ENCODE assay signal across 23 cellular contexts in the genomic region with DNA sequence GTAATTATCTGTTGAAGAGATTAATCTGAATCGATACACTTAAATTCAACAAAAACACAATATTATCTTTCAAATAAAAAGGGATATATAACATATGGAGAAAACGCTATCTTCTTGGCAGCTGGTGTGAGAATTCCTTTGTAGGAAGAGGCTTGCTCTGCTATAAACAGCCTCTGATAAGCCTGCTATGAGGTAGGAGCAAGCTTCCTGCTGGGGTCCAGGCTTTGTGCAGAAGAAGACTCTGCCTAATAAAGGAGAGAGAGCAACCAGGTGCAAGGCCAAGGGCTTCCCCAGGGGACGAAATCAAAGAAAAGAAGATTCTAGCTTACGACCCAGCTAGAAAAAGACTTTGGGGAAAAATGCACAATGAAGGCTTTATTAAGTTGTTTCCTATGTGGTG.
"Had no signal": no experiment of that assay in that cellular context is flagged by ENCODE, and none has a peak within 500 bp of the region (broad histone marks: within the 10 kb centered on the region; RNA-seq: fewer than 3 reads in every experiment).

No MANE protein-coding gene starts in this region.

- H3K27ac ChIP-seq: breast epithelium, colonic mucosa, left ventricle myocardium inferior, right atrium auricular region, thoracic aorta, upper lobe of left lung, vagina had no signal

- H3K4me1 ChIP-seq: breast epithelium, colonic mucosa, upper lobe of left lung had no signal

- H3K27me3 ChIP-seq: breast epithelium, colonic mucosa, heart right ventricle, right atrium auricular region, upper lobe of left lung, vagina had no signal

- H3K36me3 ChIP-seq: breast epithelium, colonic mucosa, heart right ventricle, left ventricle myocardium inferior, right atrium auricular region, thoracic aorta, upper lobe of left lung, vagina had no signal

- DNase-seq: activated CD4-positive, alpha-beta T cell treated with anti-CD3 and anti-CD28 coated beads for 1 hour; activated CD8-positive, alpha-beta memory T cell treated with anti-CD3 and anti-CD28 coated beads, Interleukin-2, amount 10 ng/mL, durations not matched to agents 7 days and 5 days; activated CD8-positive, alpha-beta T cell treated with anti-CD3 and anti-CD28 coated beads, Interleukin-2, amount 10 ng/mL, durations not matched to agents 7 days and 5 days; activated naive CD8-positive, alpha-beta T cell treated with anti-CD3 and anti-CD28 coated beads, Interleukin-2, amount 50 U/mL, for 24 hours; activated T-cell treated with anti-CD3 and anti-CD28 coated beads, Interleukin-2, amount 50 U/mL, for 48 hours; amygdala; central memory CD4-positive, alpha-beta T cell; colonic mucosa; effector memory CD4-positive, alpha-beta T cell; heart right ventricle; kidney glomerular epithelial cell; left ventricle myocardium inferior; midbrain; naive thymus-derived CD4-positive, alpha-beta T cell; occipital lobe; stimulated activated CD4-positive, alpha-beta T cell treated with anti-CD3 and anti-CD28 coated beads, Interleukin-4, amount 100 ng/mL, for 1 hour; T-helper 2 cell had no signal

- ATAC-seq: activated CD8-positive, alpha-beta memory T cell treated with anti-CD3 and anti-CD28 coated beads, Interleukin-2, amount 10 ng/mL, durations not matched to agents 7 days and 5 days; activated CD8-positive, alpha-beta T cell treated with anti-CD3 and anti-CD28 coated beads, Interleukin-2, amount 10 ng/mL, durations not matched to agents 7 days and 5 days; activated naive CD8-positive, alpha-beta T cell treated with anti-CD3 and anti-CD28 coated beads, Interleukin-2, amount 50 U/mL, for 24 hours; naive thymus-derived CD4-positive, alpha-beta T cell; stimulated activated effector memory CD8-positive, alpha-beta T cell treated with anti-CD3 and anti-CD28 coated beads, Interleukin-12 subunit alpha, Interleukin-12 subunit beta, amount 100 ng/mL, for 72 hours had no signal

- H3K4me3 ChIP-seq: breast epithelium, colonic mucosa, heart right ventricle, left ventricle myocardium inferior, right atrium auricular region, thoracic aorta, upper lobe of left lung, vagina had no signal
